1 cellular context compared by ENCODE assay signal in genomic region chr11:64858467-64859401, GRCh38.
TF ChIP-seq lines count a peak whose summit lies in the region.

No MANE protein-coding gene starts in this region.

TF ChIP-seq in HCT116, 20 proteins besides CTCF, POLR2A, EP300 and RAD21 (continued from another document):
- no peak for TF ChIP-seq EZH2 (IDR thresholded peaks at IDR 0.05)
- TF ChIP-seq SRF (IDR thresholded peaks at IDR 0.05; ENCODE audit: low read depth), result no peak
- TF ChIP-seq ATF3 (IDR thresholded peaks at IDR 0.05), result no peak
TF ChIP-seq in HCT116: peak in this region for 0.
